ENCODE assay signal across 1 cellular context in genomic region chr1:6241887-6242740, GRCh38.
TF ChIP-seq lines count a peak whose summit lies in the region.

No MANE protein-coding gene starts in this region.

TF ChIP-seq in HCT116, 20 proteins besides CTCF, POLR2A, EP300 and RAD21 (continued from another document):
- TF ChIP-seq ZBTB33 (IDR thresholded peaks at IDR 0.05; ENCODE audit: extremely low read depth, insufficient replicate concordance, low read length) = no peak
- TF ChIP-seq ELF1 (IDR thresholded peaks at IDR 0.05; ENCODE audit: borderline replicate concordance, low read depth) = no peak
- peak; percentile 48 for TF ChIP-seq MAX (IDR thresholded peaks at IDR 0.05)
- no peak for TF ChIP-seq CEBPB (IDR thresholded peaks at IDR 0.05; ENCODE audit: low read depth)
- TF ChIP-seq TCF7L2 (IDR thresholded peaks at IDR 0.05; ENCODE audit: borderline replicate concordance, extremely low read depth, insufficient read depth, insufficient read length) = peak; percentile 89
- peak; percentile 31; the same call in 1 of the 2 replicates for TF ChIP-seq ZFX (IDR thresholded peaks at IDR 0.05)
- TF ChIP-seq SRF (IDR thresholded peaks at IDR 0.05; ENCODE audit: low read depth) = no peak
- no peak for TF ChIP-seq REST (IDR thresholded peaks at IDR 0.05; ENCODE audit: low read depth)
